Comparison of ENCODE assay signal across 8 cellular contexts in genomic region chr10:29646960-29647431, GRCh38. TPM values are rescaled to one million over a fixed set of nuclear protein-coding genes. Genes with fewer than 3 reads are reported as not detected.
DNase-seq lines count a peak whose midpoint lies in the region; ATAC-seq and TF ChIP-seq lines count a peak whose summit lies in the region.

No MANE protein-coding gene starts in this region.

- H2BK120ac ChIP-seq in mesenchymal stem cell (ENCODE audit: low read depth, low read length), result peak overlapping the region; percentile 0

- peak overlapping the region in 1 of 2 experiments; percentile 2 for H3K4ac ChIP-seq in mesenchymal stem cell (ENCODE audit: low read depth in 1 of 2, low read length in 2 of 2)

- peak; percentile 22 to 49 for TF ChIP-seq EP300 in tibial nerve (IDR thresholded peaks at IDR 0.05)

- no peak overlapping the region for H2BK5ac ChIP-seq in mesenchymal stem cell (ENCODE audit: low read depth, low read length, poor library complexity, severe bottlenecking)

- no peak for TF ChIP-seq POLR2A in tibial nerve (IDR thresholded peaks at IDR 0.05)

- H3K27ac ChIP-seq in mesenchymal stem cell (ENCODE audit: low read length, poor library complexity, severe bottlenecking) (peak overlapping the region; percentile 21), tibial nerve (peak overlapping the region; percentile 24 to 80 (median 56))

- no peak for TF ChIP-seq CTCF in tibial nerve (IDR thresholded peaks at IDR 0.05)

- H3K36me3 Mint-ChIP-seq in activated T-cell treated with anti-CD3 and anti-CD28 coated beads, Interleukin-2, amount 50 U/mL, for 4 hours (ENCODE audit: insufficient read depth), result peaks cover 10% of the 10 kb centered on the region
- H3K36me3 Mint-ChIP-seq in central memory CD8-positive, alpha-beta T cell (ENCODE audit: insufficient read depth), result peaks cover 4% of the 10 kb centered on the region

- peak overlapping the region; percentile 61 for H3K4me3 Mint-ChIP-seq in activated T-cell treated with anti-CD3 and anti-CD28 coated beads, Interleukin-2, amount 50 U/mL, for 4 hours
- peak overlapping the region; percentile 23 for H3K4me3 Mint-ChIP-seq in central memory CD8-positive, alpha-beta T cell

- 12% methylated on average over 3 of the region's 3 CpGs for WGBS in mesenchymal stem cell
- 54 to 65% methylated on average over 3 of the region's 3 CpGs for WGBS in tibial nerve, 2 donors

- peak overlapping the region in 1 of 2 experiments; percentile 17 for H3K18ac ChIP-seq in mesenchymal stem cell (ENCODE audit: low read depth in 1 of 2, low read length in 2 of 2)

- peak overlapping the region; percentile 88 for H3K9ac ChIP-seq in mesenchymal stem cell (ENCODE audit: low read length)

- H2AK5ac ChIP-seq in mesenchymal stem cell (ENCODE audit: low read length, severe bottlenecking), result peak overlapping the region; percentile 38

- no peak overlapping the region for H3K23ac ChIP-seq in mesenchymal stem cell (ENCODE audit: low read length in 2 of 2)

- H4K91ac ChIP-seq in mesenchymal stem cell (ENCODE audit: low read length), result no peak overlapping the region

- no peak overlapping the region for H2BK15ac ChIP-seq in mesenchymal stem cell (ENCODE audit: low read depth, poor library complexity, severe bottlenecking)

- H3K9me3 ChIP-seq in mesenchymal stem cell (ENCODE audit: control insufficient read depth, low read length) (no peaks in the 10 kb centered on the region), tibial nerve (no peaks in the 10 kb centered on the region)

- no peaks in the 10 kb centered on the region for H3K27me3 Mint-ChIP-seq in activated T-cell treated with anti-CD3 and anti-CD28 coated beads, Interleukin-2, amount 50 U/mL, for 4 hours (ENCODE audit: low read depth)
- H3K27me3 Mint-ChIP-seq in central memory CD8-positive, alpha-beta T cell, result no peaks in the 10 kb centered on the region

- H3K27me3 ChIP-seq in mesenchymal stem cell (ENCODE audit: control insufficient read depth in 1 of 2, insufficient read depth in 1 of 2, low read length in 2 of 2) (no peaks in the 10 kb centered on the region), tibial nerve (no peaks in the 10 kb centered on the region)

- H3K4me1 ChIP-seq in mesenchymal stem cell (ENCODE audit: control insufficient read depth, insufficient read depth, low read depth, low read length) (peaks cover 25% of the 10 kb centered on the region), tibial nerve (peaks cover 0 to 51% (median 10%) of the 10 kb centered on the region in 4 donors)

- no peak for DNase-seq in activated T-cell treated with anti-CD3 and anti-CD28 coated beads, Interleukin-2, amount 50 U/mL, for 4 hours
- DNase-seq in activated T-cell treated with anti-CD3 and anti-CD28 coated beads, Interleukin-2, amount 50 U/mL, for 48 hours, result no peak
- no peak for DNase-seq in central memory CD8-positive, alpha-beta T cell (ENCODE audit: low spot score in 2 of 2)
- DNase-seq in mesenchymal stem cell, result peak; percentile 85
- peak in 1 of 2 donors; percentile 41 for DNase-seq in tibial nerve (ENCODE audit: low spot score in 2 of 2)
- no peak for DNase-seq in MV-4-11 (lab: John Stamatoyannopoulos, UW)

- H3K79me1 ChIP-seq in mesenchymal stem cell (replicated peaks; ENCODE audit: low read length, poor library complexity, severe bottlenecking), result peaks cover 6% of the 10 kb centered on the region

- H4K8ac ChIP-seq in mesenchymal stem cell (ENCODE audit: low read length), result no peak overlapping the region

- H3K14ac ChIP-seq in mesenchymal stem cell (ENCODE audit: low read length in 2 of 2), result no peak overlapping the region

- H2BK12ac ChIP-seq in mesenchymal stem cell (ENCODE audit: low read length in 2 of 2), result peak overlapping the region in 1 of 2 experiments; percentile 75

- H3K36me3 ChIP-seq in mesenchymal stem cell (ENCODE audit: control insufficient read depth in 1 of 2, insufficient read depth in 2 of 2, low read depth in 1 of 2, low read length in 2 of 2) (peaks cover 4 to 12% of the 10 kb centered on the region in 2 experiments), tibial nerve (no peaks in the 10 kb centered on the region)

- no peaks in the 10 kb centered on the region for H3K9me3 Mint-ChIP-seq in activated T-cell treated with anti-CD3 and anti-CD28 coated beads, Interleukin-2, amount 50 U/mL, for 4 hours
- H3K9me3 Mint-ChIP-seq in central memory CD8-positive, alpha-beta T cell, result no peaks in the 10 kb centered on the region

- peak overlapping the region in 1 of 2 experiments; percentile 78 for H3K4me3 ChIP-seq in mesenchymal stem cell (ENCODE audit: insufficient read depth in 1 of 2, low read depth in 1 of 2, low read length in 2 of 2)
- H3K4me3 ChIP-seq in tibial nerve, result peak overlapping the region in 1 of 4 donors; percentile 15

- no peak for ATAC-seq in activated T-cell treated with anti-CD3 and anti-CD28 coated beads, Interleukin-2, amount 50 U/mL, for 4 hours
- no peak for ATAC-seq in central memory CD8-positive, alpha-beta T cell (replicated peaks; ENCODE audit: extremely low read depth, poor library complexity, severe bottlenecking)
- no peak for ATAC-seq in HG03521 (IDR thresholded peaks at IDR 0.05; ENCODE audit: unreplicated experiment)
- no peak for ATAC-seq in HG03097 (IDR thresholded peaks at IDR 0.05; ENCODE audit: low FRiP score, unreplicated experiment)

- H3K4me2 ChIP-seq in mesenchymal stem cell (ENCODE audit: low read length, poor library complexity, severe bottlenecking), result no peak overlapping the region

- no peak overlapping the region for H3K27ac Mint-ChIP-seq in central memory CD8-positive, alpha-beta T cell (ENCODE audit: low read depth)

- peaks cover 54% of the 10 kb centered on the region for H3K4me1 Mint-ChIP-seq in activated T-cell treated with anti-CD3 and anti-CD28 coated beads, Interleukin-2, amount 50 U/mL, for 4 hours (ENCODE audit: low read depth)
- peaks cover 41% of the 10 kb centered on the region for H3K4me1 Mint-ChIP-seq in central memory CD8-positive, alpha-beta T cell

- H2AFZ ChIP-seq in mesenchymal stem cell (ENCODE audit: low read depth, low read length), result no peak overlapping the region

RNA-seq across cellular contexts. Expression of gene SVIL, which starts 12.2 kb away (rescaled TPM):
- 10 to 100 TPM in 1 of 3 donors, 1 to 10 TPM in 2; 6.4 to 11.1 (median 9.5) TPM for total RNA-seq in activated T-cell treated with anti-CD3 and anti-CD28 coated beads, Interleukin-2, amount 50 U/mL, for 4 hours
- 67.9 TPM for polyA plus RNA-seq in mesenchymal stem cell (2013, experiment 1 of 2)
- polyA plus RNA-seq in mesenchymal stem cell (2013, experiment 2 of 2), result 64.2 TPM
- total RNA-seq in tibial nerve, result 10 to 100 TPM; 23.6 to 32.0 (median 26.0) TPM
